Comparison of ENCODE assay signal across 19 cellular contexts in the genomic region with DNA sequence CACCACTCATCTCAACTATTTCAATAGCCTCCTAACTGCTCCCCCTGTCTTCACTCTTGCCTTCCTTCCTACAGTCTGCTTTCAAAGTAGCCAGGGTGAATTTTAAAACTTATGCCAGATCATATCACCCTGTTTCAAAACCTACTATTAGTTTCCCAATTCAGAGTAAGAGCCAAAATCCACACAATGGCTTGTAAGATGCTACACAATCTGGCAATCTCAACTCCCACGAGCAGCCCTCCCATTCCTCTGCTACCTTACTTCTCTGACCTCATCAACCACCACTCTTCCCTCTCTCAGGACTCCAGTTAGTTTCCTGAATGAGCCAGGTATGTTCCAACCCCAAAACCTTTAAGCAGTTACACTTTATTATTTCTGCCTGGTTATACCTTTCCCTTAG.
DNase-seq lines count a peak whose midpoint lies in the region; ATAC-seq and TF ChIP-seq lines count a peak whose summit lies in the region.
"Had no signal": no experiment of that assay in that cellular context is flagged by ENCODE, and none has a peak within 500 bp of the region (broad histone marks: within the 10 kb centered on the region; RNA-seq: fewer than 3 reads in every experiment).

No MANE protein-coding gene starts in this region.

- CTCF ChIA-PET in MCF 10A (lab: Yijun Ruan, JAX) = interaction anchor here (0.6 kb wide), 1 partner anchor 12 kb away, joined by 3 read pairs; no protein-coding TSS in a partner anchor

- POLR2A ChIA-PET in MCF 10A (lab: Yijun Ruan, JAX) = no interaction called here

- H3K36me3 ChIP-seq in breast epithelium = no peaks in the 10 kb centered on the region
- no peaks in the 10 kb centered on the region for H3K36me3 ChIP-seq in adrenal gland (replicated peaks in 1 of 2)

- H3K27ac ChIP-seq in breast epithelium (no peak overlapping the region), adrenal gland (no peak overlapping the region)
- H3K27ac ChIP-seq: BLaER1 had no signal

- H3K36me3 Mint-ChIP-seq in MCF 10A (ENCODE audit: insufficient read depth, unreplicated experiment) = peaks cover 20% of the 10 kb centered on the region

- peak; percentile 20 for DNase-seq in MCF 10A (ENCODE audit: unreplicated experiment)
- DNase-seq in breast epithelium (ENCODE audit: low spot score in 2 of 2) = no peak
- peak; percentile 16 for DNase-seq in amniotic epithelial cell (ENCODE audit: low read depth)
- DNase-seq in fibroblast of peridontal ligament (ENCODE audit: extremely low read depth) = peak; percentile 18
- peak; percentile 25 for DNase-seq in skeletal muscle cell (ENCODE audit: low read depth)
- no peak for DNase-seq in central memory CD4-positive, alpha-beta T cell
- DNase-seq in adrenal gland = no peak
- DNase-seq: CD4-positive, alpha-beta memory T cell; DMS53; NCI-H1105; NCI-H1694 treated with DMSO at 0.1 percent for 48 hours; NCI-H2107; NCI-H524; NCI-H82; OCI-M1; Right ventricle myocardium superior had no signal

- H3K4me1 Mint-ChIP-seq in MCF 10A (ENCODE audit: insufficient read depth, unreplicated experiment) = peaks cover 9% of the 10 kb centered on the region

- H3K4me3 ChIP-seq in breast epithelium (no peak overlapping the region), skeletal muscle cell (ENCODE audit: low read depth, low read length) (no peak overlapping the region), adrenal gland (no peak overlapping the region)
- H3K4me3 ChIP-seq: BLaER1, K562 had no signal

- H3K9me3 ChIP-seq in breast epithelium (no peaks in the 10 kb centered on the region), adrenal gland (replicated peaks in 1 of 3) (no peaks in the 10 kb centered on the region)

- ATAC-seq in GM21619 (IDR thresholded peaks at IDR 0.05; ENCODE audit: unreplicated experiment) = no peak
- ATAC-seq: K562 had no signal

- WGBS in adrenal gland, 4 donors = 81 to 100% (median 92%) methylated on average over 1 of the region's 1 CpG

- H3K9me3 Mint-ChIP-seq in MCF 10A (ENCODE audit: unreplicated experiment) = no peaks in the 10 kb centered on the region

- no peak for TF ChIP-seq POLR2A in breast epithelium (IDR thresholded peaks at IDR 0.05)
- no peak for TF ChIP-seq POLR2A in adrenal gland (IDR thresholded peaks at IDR 0.05)

- no peaks in the 10 kb centered on the region for H3K4me1 ChIP-seq in breast epithelium
- no peaks in the 10 kb centered on the region for H3K4me1 ChIP-seq in adrenal gland (replicated peaks in 1 of 2)
- H3K4me1 ChIP-seq: BLaER1 had no signal

- no peak for TF ChIP-seq CTCF in MCF 10A (IDR thresholded peaks at IDR 0.05; ENCODE audit: unreplicated experiment)
- no peak for TF ChIP-seq CTCF in breast epithelium (IDR thresholded peaks at IDR 0.05)
- TF ChIP-seq CTCF in adrenal gland (IDR thresholded peaks at IDR 0.05) = no peak

- no peak overlapping the region for H3K27ac Mint-ChIP-seq in MCF 10A (ENCODE audit: low read depth, unreplicated experiment)

- no peak overlapping the region for H3K4me3 Mint-ChIP-seq in MCF 10A (ENCODE audit: unreplicated experiment)
- H3K4me3 Mint-ChIP-seq: CD4-positive, alpha-beta memory T cell had no signal

- H3K27me3 ChIP-seq in breast epithelium (no peaks in the 10 kb centered on the region), adrenal gland (no peaks in the 10 kb centered on the region)
- H3K27me3 ChIP-seq: BLaER1 had no signal

- intact Hi-C loops in MCF 10A (cut with micrococcal nuclease) (no loop called here), breast epithelium (cut with DNase I; ENCODE audit: low total_unique reads) (no loop called here), adrenal gland (cut with DNase I) (no loop called here)

- no peaks in the 10 kb centered on the region for H3K27me3 Mint-ChIP-seq in MCF 10A (ENCODE audit: insufficient read depth, unreplicated experiment)
- H3K27me3 Mint-ChIP-seq: CD4-positive, alpha-beta memory T cell had no signal

- no TSS peak for BruUV-seq in MCF 10A (replicated peaks; lab: Mats Ljungman, UMichigan)

Comparison
In these comparisons a context has a peak if more than half of its experiments do, and no peak if none do; other contexts are left out.
1. DNase-seq: peak in MCF 10A (single experiment), amniotic epithelial cell (single experiment), fibroblast of peridontal ligament (single experiment) and skeletal muscle cell (single experiment); none in breast epithelium (0 of 2), central memory CD4-positive, alpha-beta T cell (single experiment) and adrenal gland (0 of 7).